Comparison of ENCODE assay signal across 1 cellular context in the genomic region with DNA sequence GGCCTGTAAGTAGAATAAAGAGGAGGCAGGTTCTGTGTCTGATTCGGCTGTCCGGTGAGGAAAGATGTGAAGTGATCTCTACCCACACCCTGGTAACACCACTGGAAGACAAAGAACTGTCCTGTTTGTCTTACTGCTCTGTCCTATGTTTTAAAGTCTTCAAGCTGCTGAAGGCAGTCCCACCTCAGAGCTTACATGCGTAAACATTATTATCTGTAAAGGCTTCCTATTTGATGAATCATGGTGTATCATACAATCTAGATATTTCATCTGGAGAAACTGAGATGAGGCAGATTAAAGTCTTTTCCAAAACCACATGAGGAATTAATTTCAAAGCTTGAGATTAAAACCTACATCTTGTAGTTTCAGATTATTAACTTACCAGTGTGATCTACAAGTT.
TF ChIP-seq lines count a peak whose summit lies in the region.

No MANE protein-coding gene starts in this region.

TF ChIP-seq in SK-N-SH, 30 proteins besides CTCF, POLR2A, EP300 and RAD21 (continued from another document):
- TF ChIP-seq USF2 (IDR thresholded peaks at IDR 0.05; ENCODE audit: borderline replicate concordance, low read depth, low read length) (no peak), FOSL2 (IDR thresholded peaks at IDR 0.05; ENCODE audit: borderline replicate concordance, low read depth) (peak; percentile 74), JUND (IDR thresholded peaks at IDR 0.05) (peak; percentile 81)
TF ChIP-seq in SK-N-SH: peak in this region for 4.
